Comparison of ENCODE assay signal across 2 cellular contexts in the genomic region with DNA sequence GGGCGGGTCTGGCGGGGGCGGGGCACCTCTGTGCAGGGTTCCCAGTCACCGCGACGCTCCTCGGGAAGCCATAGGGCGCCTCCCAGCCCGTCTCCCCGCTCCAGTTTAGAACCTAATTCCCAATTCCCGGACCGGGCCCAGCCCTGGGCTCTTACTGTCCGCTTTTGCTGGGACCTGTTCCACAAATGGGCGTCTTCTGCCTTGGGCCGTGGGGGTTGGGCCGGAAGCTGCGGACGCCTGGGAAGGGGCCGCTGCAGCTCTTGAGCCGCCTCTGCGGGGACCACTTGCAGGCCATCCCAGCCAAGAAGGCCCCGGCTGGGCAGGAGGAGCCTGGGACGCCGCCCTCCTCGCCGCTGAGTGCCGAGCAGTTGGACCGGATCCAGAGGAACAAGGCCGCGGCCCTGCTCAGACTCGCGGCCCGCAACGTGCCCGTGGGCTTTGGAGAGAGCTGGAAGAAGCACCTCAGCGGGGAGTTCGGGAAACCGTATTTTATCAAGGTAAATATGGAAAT.
TF ChIP-seq lines count a peak whose summit lies in the region.

No MANE protein-coding gene starts in this region.

TF ChIP-seq in HEK293, 187 proteins besides CTCF, POLR2A, EP300 and RAD21 (continued from another document and continues in another):
- TF ChIP-seq, protein P1, sequence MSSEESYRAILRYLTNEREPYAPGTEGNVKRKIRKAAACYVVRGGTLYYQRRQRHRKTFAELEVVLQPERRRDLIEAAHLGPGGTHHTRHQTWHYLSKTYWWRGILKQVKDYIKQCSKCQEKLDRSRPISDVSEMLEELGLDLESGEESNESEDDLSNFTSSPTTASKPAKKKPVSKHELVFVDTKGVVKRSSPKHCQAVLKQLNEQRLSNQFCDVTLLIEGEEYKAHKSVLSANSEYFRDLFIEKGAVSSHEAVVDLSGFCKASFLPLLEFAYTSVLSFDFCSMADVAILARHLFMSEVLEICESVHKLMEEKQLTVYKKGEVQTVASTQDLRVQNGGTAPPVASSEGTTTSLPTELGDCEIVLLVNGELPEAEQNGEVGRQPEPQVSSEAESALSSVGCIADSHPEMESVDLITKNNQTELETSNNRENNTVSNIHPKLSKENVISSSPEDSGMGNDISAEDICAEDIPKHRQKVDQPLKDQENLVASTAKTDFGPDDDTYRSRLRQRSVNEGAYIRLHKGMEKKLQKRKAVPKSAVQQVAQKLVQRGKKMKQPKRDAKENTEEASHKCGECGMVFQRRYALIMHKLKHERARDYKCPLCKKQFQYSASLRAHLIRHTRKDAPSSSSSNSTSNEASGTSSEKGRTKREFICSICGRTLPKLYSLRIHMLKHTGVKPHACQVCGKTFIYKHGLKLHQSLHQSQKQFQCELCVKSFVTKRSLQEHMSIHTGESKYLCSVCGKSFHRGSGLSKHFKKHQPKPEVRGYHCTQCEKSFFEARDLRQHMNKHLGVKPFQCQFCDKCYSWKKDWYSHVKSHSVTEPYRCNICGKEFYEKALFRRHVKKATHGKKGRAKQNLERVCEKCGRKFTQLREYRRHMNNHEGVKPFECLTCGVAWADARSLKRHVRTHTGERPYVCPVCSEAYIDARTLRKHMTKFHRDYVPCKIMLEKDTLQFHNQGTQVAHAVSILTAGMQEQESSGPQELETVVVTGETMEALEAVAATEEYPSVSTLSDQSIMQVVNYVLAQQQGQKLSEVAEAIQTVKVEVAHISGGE (tag by site-specific recombination; conservative IDR thresholded peaks at IDR 0.05; ENCODE audit: low read depth), result peak; percentile 26; the same call in 1 of the 2 replicates
- TF ChIP-seq, protein P2, sequence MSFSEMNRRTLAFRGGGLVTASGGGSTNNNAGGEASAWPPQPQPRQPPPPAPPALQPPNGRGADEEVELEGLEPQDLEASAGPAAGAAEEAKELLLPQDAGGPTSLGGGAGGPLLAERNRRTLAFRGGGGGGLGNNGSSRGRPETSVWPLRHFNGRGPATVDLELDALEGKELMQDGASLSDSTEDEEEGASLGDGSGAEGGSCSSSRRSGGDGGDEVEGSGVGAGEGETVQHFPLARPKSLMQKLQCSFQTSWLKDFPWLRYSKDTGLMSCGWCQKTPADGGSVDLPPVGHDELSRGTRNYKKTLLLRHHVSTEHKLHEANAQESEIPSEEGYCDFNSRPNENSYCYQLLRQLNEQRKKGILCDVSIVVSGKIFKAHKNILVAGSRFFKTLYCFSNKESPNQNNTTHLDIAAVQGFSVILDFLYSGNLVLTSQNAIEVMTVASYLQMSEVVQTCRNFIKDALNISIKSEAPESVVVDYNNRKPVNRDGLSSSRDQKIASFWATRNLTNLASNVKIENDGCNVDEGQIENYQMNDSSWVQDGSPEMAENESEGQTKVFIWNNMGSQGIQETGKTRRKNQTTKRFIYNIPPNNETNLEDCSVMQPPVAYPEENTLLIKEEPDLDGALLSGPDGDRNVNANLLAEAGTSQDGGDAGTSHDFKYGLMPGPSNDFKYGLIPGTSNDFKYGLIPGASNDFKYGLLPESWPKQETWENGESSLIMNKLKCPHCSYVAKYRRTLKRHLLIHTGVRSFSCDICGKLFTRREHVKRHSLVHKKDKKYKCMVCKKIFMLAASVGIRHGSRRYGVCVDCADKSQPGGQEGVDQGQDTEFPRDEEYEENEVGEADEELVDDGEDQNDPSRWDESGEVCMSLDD (tag by site-specific recombination; IDR thresholded peaks at IDR 0.05), result 0 out of 2 replicates have a peak, but pooled peaks have one; percentile 16
- TF ChIP-seq ZNF324 (tag by site-specific recombination; IDR thresholded peaks at IDR 0.05) (no peak), MZF1 (tag by site-specific recombination; IDR thresholded peaks at IDR 0.05; ENCODE audit: borderline replicate concordance) (no peak), ZNF549 (tag by site-specific recombination; IDR thresholded peaks at IDR 0.05) (no peak), ZNF654 (tag by site-specific recombination; IDR thresholded peaks at IDR 0.05; ENCODE audit: low read depth) (no peak), ZNF544 (tag by site-specific recombination; IDR thresholded peaks at IDR 0.05) (no peak), KLF7 (tag by site-specific recombination; IDR thresholded peaks at IDR 0.05; ENCODE audit: borderline replicate concordance) (0 out of 2 replicates have a peak, but pooled peaks have one; percentile 31), KLF8 (tag by site-specific recombination; IDR thresholded peaks at IDR 0.05) (peak; percentile 65), OVOL3 (tag by site-specific recombination; IDR thresholded peaks at IDR 0.05) (no peak), ZNF138 (tag by site-specific recombination; IDR thresholded peaks at IDR 0.05; ENCODE audit: borderline replicate concordance) (no peak), ZNF169 (tag by site-specific recombination; IDR thresholded peaks at IDR 0.05) (no peak), BCL11A (tag by site-specific recombination; IDR thresholded peaks at IDR 0.05; ENCODE audit: low read depth) (no peak), KLF17 (tag by site-specific recombination; IDR thresholded peaks at IDR 0.05) (no peak), SP2 (tag by site-specific recombination; IDR thresholded peaks at IDR 0.05) (peak; percentile 69), ZNF501 (tag by site-specific recombination; IDR thresholded peaks at IDR 0.05) (no peak)
- TF ChIP-seq, protein P3, sequence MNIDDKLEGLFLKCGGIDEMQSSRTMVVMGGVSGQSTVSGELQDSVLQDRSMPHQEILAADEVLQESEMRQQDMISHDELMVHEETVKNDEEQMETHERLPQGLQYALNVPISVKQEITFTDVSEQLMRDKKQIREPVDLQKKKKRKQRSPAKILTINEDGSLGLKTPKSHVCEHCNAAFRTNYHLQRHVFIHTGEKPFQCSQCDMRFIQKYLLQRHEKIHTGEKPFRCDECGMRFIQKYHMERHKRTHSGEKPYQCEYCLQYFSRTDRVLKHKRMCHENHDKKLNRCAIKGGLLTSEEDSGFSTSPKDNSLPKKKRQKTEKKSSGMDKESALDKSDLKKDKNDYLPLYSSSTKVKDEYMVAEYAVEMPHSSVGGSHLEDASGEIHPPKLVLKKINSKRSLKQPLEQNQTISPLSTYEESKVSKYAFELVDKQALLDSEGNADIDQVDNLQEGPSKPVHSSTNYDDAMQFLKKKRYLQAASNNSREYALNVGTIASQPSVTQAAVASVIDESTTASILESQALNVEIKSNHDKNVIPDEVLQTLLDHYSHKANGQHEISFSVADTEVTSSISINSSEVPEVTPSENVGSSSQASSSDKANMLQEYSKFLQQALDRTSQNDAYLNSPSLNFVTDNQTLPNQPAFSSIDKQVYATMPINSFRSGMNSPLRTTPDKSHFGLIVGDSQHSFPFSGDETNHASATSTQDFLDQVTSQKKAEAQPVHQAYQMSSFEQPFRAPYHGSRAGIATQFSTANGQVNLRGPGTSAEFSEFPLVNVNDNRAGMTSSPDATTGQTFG (tag by site-specific recombination; IDR thresholded peaks at IDR 0.05; ENCODE audit: borderline replicate concordance), result no peak

TF ChIP-seq in HepG2, 621 proteins besides CTCF, POLR2A, EP300 and RAD21 (continued from another document and continues in another):
- TF ChIP-seq ZNF646 (CRISPR knock-in tag; IDR thresholded peaks at IDR 0.05), result no peak
- no peak for TF ChIP-seq TBP (CRISPR knock-in tag; IDR thresholded peaks at IDR 0.05)
- no peak for TF ChIP-seq ZNF639 (CRISPR knock-in tag; conservative IDR thresholded peaks at IDR 0.05)
- no peak for TF ChIP-seq ZNF569 (CRISPR knock-in tag; IDR thresholded peaks at IDR 0.05; ENCODE audit: borderline replicate concordance)
- TF ChIP-seq ASH2L (IDR thresholded peaks at IDR 0.05; ENCODE audit: insufficient read length, low read depth, low read length), result no peak
- no peak; the same call in 1 of the 2 replicates for TF ChIP-seq ARNTL (CRISPR knock-in tag; IDR thresholded peaks at IDR 0.05)
- no peak for TF ChIP-seq ZFP36 (IDR thresholded peaks at IDR 0.05; ENCODE audit: borderline replicate concordance, low read depth, low read length, partially characterized antibody)
- TF ChIP-seq BORCS8-MEF2B (CRISPR knock-in tag; IDR thresholded peaks at IDR 0.05), result no peak; the same call in 1 of the 2 replicates
- no peak for TF ChIP-seq ZNF333 (CRISPR knock-in tag; IDR thresholded peaks at IDR 0.05; ENCODE audit: borderline replicate concordance)
- no peak; the same call in 1 of the 2 replicates for TF ChIP-seq ARID2 (CRISPR knock-in tag; IDR thresholded peaks at IDR 0.05; ENCODE audit: borderline replicate concordance)
- no peak for TF ChIP-seq FOXK1 (CRISPR knock-in tag; IDR thresholded peaks at IDR 0.05; ENCODE audit: borderline replicate concordance, low read depth)
- no peak for TF ChIP-seq ZNF546 (CRISPR knock-in tag; conservative IDR thresholded peaks at IDR 0.05)
- TF ChIP-seq, protein P4, sequence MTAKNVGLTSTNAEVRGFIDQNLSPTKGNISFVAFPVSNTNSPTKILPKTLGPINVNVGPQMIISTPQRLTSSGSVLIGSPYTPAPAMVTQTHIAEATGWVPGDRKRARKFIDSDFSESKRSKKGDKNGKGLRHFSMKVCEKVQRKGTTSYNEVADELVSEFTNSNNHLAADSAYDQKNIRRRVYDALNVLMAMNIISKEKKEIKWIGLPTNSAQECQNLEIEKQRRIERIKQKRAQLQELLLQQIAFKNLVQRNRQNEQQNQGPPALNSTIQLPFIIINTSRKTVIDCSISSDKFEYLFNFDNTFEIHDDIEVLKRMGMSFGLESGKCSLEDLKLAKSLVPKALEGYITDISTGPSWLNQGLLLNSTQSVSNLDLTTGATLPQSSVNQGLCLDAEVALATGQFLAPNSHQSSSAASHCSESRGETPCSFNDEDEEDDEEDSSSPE (CRISPR knock-in tag; IDR thresholded peaks at IDR 0.05), result no peak
- TF ChIP-seq RARA (CRISPR knock-in tag; IDR thresholded peaks at IDR 0.05), result no peak
